ENCODE assay signal across 5 cellular contexts in genomic region chr7:127556404-127556803, GRCh38.
"Had no signal": no experiment of that assay in that cellular context is flagged by ENCODE, and none has a peak within 500 bp of the region (broad histone marks: within the 10 kb centered on the region; RNA-seq: fewer than 3 reads in every experiment).

No MANE protein-coding gene starts in this region.

- H3K9ac ChIP-seq: KMS-11 had no signal

- FAIRE-seq: HTR-8/SVneo had no signal

- H3K27ac ChIP-seq: HL-60, KMS-11 had no signal

- DNase-seq: KBM-7, KG1 had no signal

- H3K4me2 ChIP-seq: KMS-11 had no signal
